In genomic region chr22:43241138-43241597, GRCh38 we compare ENCODE assay signal across 24 cellular contexts.
"Had no signal": no experiment of that assay in that cellular context is flagged by ENCODE, and none has a peak within 500 bp of the region (broad histone marks: within the 10 kb centered on the region; RNA-seq: fewer than 3 reads in every experiment).

No MANE protein-coding gene starts in this region.

- H3K4me3 ChIP-seq: dorsolateral prefrontal cortex, gastroesophageal sphincter, neural progenitor cell, psoas muscle, sigmoid colon, skin epidermis, thoracic aorta, uterus had no signal

- DNase-seq: cortex of kidney; dorsolateral prefrontal cortex; effector memory CD4-positive, alpha-beta T cell; glutamatergic neuron; kidney; left cardiac atrium; left ventricle myocardium superior; psoas muscle; retina; sigmoid colon; stimulated activated CD4-positive, alpha-beta T cell treated with anti-CD3 and anti-CD28 coated beads, Interleukin-2, amount 100 ng/mL, for 24 hours; stimulated activated CD4-positive, alpha-beta T cell treated with anti-CD3 and anti-CD28 coated beads, Interleukin-4, amount 100 ng/mL, for 4 hours; stimulated activated naive B cell treated with anti-CD40 and anti-IgM and Interleukin-4, amounts not matched to agents 10 μg/mL and 1 μg/mL and 100 μg/mL, for 72 hours; stimulated activated naive CD8-positive, alpha-beta T cell treated with anti-CD3 and anti-CD28 coated beads, Interleukin-15, amount 100 ng/mL, for 72 hours; substantia nigra; trophoblast cell; uterus had no signal

- H3K27me3 ChIP-seq: gastroesophageal sphincter, neural progenitor cell, uterus had no signal

- ATAC-seq: esophagus mucosa; gastroesophageal sphincter; left ventricle myocardium superior; natural killer cell treated with Interleukin-12 subunit alpha and Interleukin-12 subunit beta and Interleukin-15 and Interleukin-18, amount 100 ng/mL, for 72 hours; psoas muscle; stimulated activated naive B cell treated with anti-CD40 and anti-IgM and Interleukin-4, amounts not matched to agents 10 μg/mL and 1 μg/mL and 100 μg/mL, for 72 hours; stimulated activated naive CD8-positive, alpha-beta T cell treated with anti-CD3 and anti-CD28 coated beads, Interleukin-15, amount 100 ng/mL, for 72 hours had no signal

- FAIRE-seq: endometrium, kidney had no signal

- H3K36me3 ChIP-seq: neural progenitor cell, sigmoid colon, thoracic aorta, uterus had no signal

- H3K27ac ChIP-seq: dorsolateral prefrontal cortex, gastroesophageal sphincter, neural progenitor cell, psoas muscle, sigmoid colon, skin epidermis, thoracic aorta, uterus had no signal

- H3K9ac ChIP-seq: neural progenitor cell had no signal

- H3K4me1 ChIP-seq: psoas muscle had no signal

- H3K9me3 ChIP-seq: gastroesophageal sphincter, psoas muscle, sigmoid colon, thoracic aorta, uterus had no signal

- H3K4me2 ChIP-seq: neural progenitor cell had no signal

- H2AFZ ChIP-seq: neural progenitor cell had no signal
